Comparison of ENCODE assay signal across 28 cellular contexts in the genomic region with DNA sequence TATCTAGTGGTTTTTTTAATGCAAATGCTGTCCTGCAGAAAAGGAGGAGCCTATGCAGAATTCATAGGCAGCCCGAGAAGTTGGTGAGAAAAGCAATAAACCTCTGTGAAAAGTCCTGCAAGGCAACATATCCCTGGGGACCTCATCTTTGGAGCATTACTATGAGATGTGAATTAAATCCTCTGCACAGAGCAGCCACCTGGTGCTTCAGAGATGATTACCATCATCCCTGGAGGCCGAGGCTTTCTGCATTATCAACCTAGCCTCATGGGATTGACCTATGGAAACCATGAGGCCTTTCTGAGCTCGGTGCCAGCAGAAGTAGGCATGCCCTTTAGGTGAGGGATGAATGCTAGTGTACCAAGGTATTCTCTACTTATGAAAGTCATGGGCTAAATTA.
"Had no signal": no experiment of that assay in that cellular context is flagged by ENCODE, and none has a peak within 500 bp of the region (broad histone marks: within the 10 kb centered on the region; RNA-seq: fewer than 3 reads in every experiment).

No MANE protein-coding gene starts in this region.

- FAIRE-seq: RCC 7860 had no signal

- H3K27me3 ChIP-seq: adrenal gland, colonic mucosa, SJSA1 had no signal

- H3K27ac Mint-ChIP-seq: activated CD4-positive, alpha-beta memory T cell treated with anti-CD3 and anti-CD28 coated beads for 36 hours; activated CD4-positive, alpha-beta T cell treated with anti-CD3 and anti-CD28 coated beads, Interleukin-2, amount 10 ng/mL, durations not matched to agents 7 days and 5 days; activated naive CD8-positive, alpha-beta T cell treated with anti-CD3 and anti-CD28 coated beads, Interleukin-2, amount 10 ng/mL, durations not matched to agents 7 days and 5 days; activated T-helper 2 cell treated with anti-CD3 and anti-CD28 coated beads, Interferon-gamma antibody, Interleukin-2, Interleukin-4, amounts not matched to agents 10 μg/mL and 5 μg/mL and 100 μg/mL, durations not matched to agents 14 hours and 24 hours and 36 hours had no signal

- H3K36me3 ChIP-seq: adrenal gland, colonic mucosa, SJSA1 had no signal

- H3K4me3 ChIP-seq: adrenal gland, colonic mucosa, SJSA1 had no signal

- H3K4me1 ChIP-seq: adrenal gland, colonic mucosa, SJSA1 had no signal

- H3K4me1 Mint-ChIP-seq: activated CD4-positive, alpha-beta T cell treated with anti-CD3 and anti-CD28 coated beads, Interleukin-2, amount 10 ng/mL, durations not matched to agents 7 days and 5 days; activated naive CD8-positive, alpha-beta T cell treated with anti-CD3 and anti-CD28 coated beads, Interleukin-2, amount 10 ng/mL, durations not matched to agents 7 days and 5 days had no signal

- H3K9me3 ChIP-seq: adrenal gland, colonic mucosa, SJSA1 had no signal

- H3K36me3 Mint-ChIP-seq: activated CD4-positive, alpha-beta memory T cell treated with anti-CD3 and anti-CD28 coated beads for 36 hours; activated naive CD8-positive, alpha-beta T cell treated with anti-CD3 and anti-CD28 coated beads, Interleukin-2, amount 10 ng/mL, durations not matched to agents 7 days and 5 days had no signal

- H3K4me3 Mint-ChIP-seq: activated CD4-positive, alpha-beta memory T cell treated with anti-CD3 and anti-CD28 coated beads for 36 hours; activated CD4-positive, alpha-beta T cell treated with anti-CD3 and anti-CD28 coated beads, Interleukin-2, amount 10 ng/mL, durations not matched to agents 7 days and 5 days; activated naive CD8-positive, alpha-beta T cell treated with anti-CD3 and anti-CD28 coated beads, Interleukin-2, amount 10 ng/mL, durations not matched to agents 7 days and 5 days had no signal

- H3K27me3 Mint-ChIP-seq: activated CD4-positive, alpha-beta memory T cell treated with anti-CD3 and anti-CD28 coated beads for 36 hours; activated CD4-positive, alpha-beta T cell treated with anti-CD3 and anti-CD28 coated beads, Interleukin-2, amount 10 ng/mL, durations not matched to agents 7 days and 5 days; activated naive CD8-positive, alpha-beta T cell treated with anti-CD3 and anti-CD28 coated beads, Interleukin-2, amount 10 ng/mL, durations not matched to agents 7 days and 5 days had no signal

- H3K27ac ChIP-seq: adrenal gland, colonic mucosa, SJSA1, VCaP had no signal

- DNase-seq: activated CD4-positive, alpha-beta memory T cell treated with anti-CD3 and anti-CD28 coated beads for 36 hours; activated CD4-positive, alpha-beta T cell treated with anti-CD3 and anti-CD28 coated beads, Interleukin-2, amount 10 ng/mL, durations not matched to agents 7 days and 5 days; activated CD4-positive, CD25-positive, alpha-beta regulatory T cell; activated CD8-positive, alpha-beta memory T cell treated with anti-CD3 and anti-CD28 coated beads for 24 hours; activated gamma-delta T cell treated with Interleukin-2 at 50 U/mL for 16 hours; activated naive CD4-positive, alpha-beta T cell treated with anti-CD3 and anti-CD28 coated beads, Interleukin-2, amount 50 U/mL, for 16 hours; activated naive CD8-positive, alpha-beta T cell treated with anti-CD3 and anti-CD28 coated beads, Interleukin-2, amount 10 ng/mL, durations not matched to agents 7 days and 5 days; activated T-cell treated with anti-CD3 and anti-CD28 coated beads for 4 hours; activated T-cell treated with anti-CD3 and anti-CD28 coated beads, Interleukin-2, amount 50 U/mL, for 48 hours; adrenal gland; anterior cingulate cortex; colonic mucosa; IMR-90; KBM-7; NCI-H1092; NCI-H1417; NCI-H1694 treated with DMSO at 0.1 percent for 48 hours; NCI-H2029 treated with DMSO at 0.1 percent for 48 hours; NCI-H345; NCI-H510A; NCI-H774; PC-3; SHP77; T-helper 1 cell had no signal
